18 cellular contexts compared by ENCODE assay signal in the genomic region with DNA sequence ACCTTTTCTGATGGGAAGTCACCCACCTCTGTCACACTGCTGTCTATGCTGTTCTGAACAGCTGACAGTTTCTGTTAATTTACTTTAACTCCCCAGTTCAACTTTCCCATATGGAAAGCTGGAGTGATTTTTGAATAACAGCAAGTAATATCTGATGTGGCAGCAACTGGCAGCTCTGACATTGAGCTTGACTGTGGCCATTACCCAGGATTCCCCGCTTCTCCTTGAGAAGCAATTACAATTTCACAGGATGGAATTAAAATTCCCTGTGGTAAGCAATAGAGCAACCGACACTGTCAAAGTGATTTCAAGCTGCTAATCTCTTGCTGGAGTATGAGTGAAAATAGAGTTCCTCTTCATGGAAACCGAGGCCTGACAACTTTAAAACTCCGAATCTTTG.
DNase-seq lines count a peak whose midpoint lies in the region; ATAC-seq and TF ChIP-seq lines count a peak whose summit lies in the region.
"Had no signal": no experiment of that assay in that cellular context is flagged by ENCODE, and none has a peak within 500 bp of the region (broad histone marks: within the 10 kb centered on the region; RNA-seq: fewer than 3 reads in every experiment).

No MANE protein-coding gene starts in this region.

- peaks cover 33% of the 10 kb centered on the region for H3K4me1 Mint-ChIP-seq in brain

- no peaks in the 10 kb centered on the region for H3K36me3 Mint-ChIP-seq in brain
- H3K36me3 Mint-ChIP-seq: CD8-positive, alpha-beta T cell had no signal

- H3K36me3 ChIP-seq in body of pancreas (replicated peaks in 1 of 2; ENCODE audit: insufficient read depth in 1 of 2, low read depth in 2 of 2): no peaks in the 10 kb centered on the region
- H3K36me3 ChIP-seq: BLaER1 treated with 17β-estradiol and CSF1 and Interleukin-3, amounts not matched to agents 10 nM and 100 nM had no signal

- 89 to 90% methylated on average over 4 of the region's 4 CpGs for WGBS in body of pancreas, 2 donors

- peaks cover 3 to 8% (median 8%) of the 10 kb centered on the region in 5 experiments for H3K9me3 Mint-ChIP-seq in brain

- intact Hi-C loops in body of pancreas (cut with DNase I): no loop called here

- TF ChIP-seq POLR2A in body of pancreas (IDR thresholded peaks at IDR 0.05): no peak

- DNase-seq in DMS 273 (lab: John Stamatoyannopoulos, UW; ENCODE audit: unreplicated experiment) (peak; percentile 21), DMS 273 treated with DMSO at 0.1 percent for 48 hours (lab: John Stamatoyannopoulos, UW) (no peak), D341Med (ENCODE audit: low spot score) (peak; percentile 45), retinal pigment epithelial cell (ENCODE audit: low read depth) (peak; percentile 55), body of pancreas (no peak), NCI-H226 (no peak)
- DNase-seq: Calu3; CD8-positive, alpha-beta T cell; DMS153; DMS79; EL; H9; IMR-90 had no signal

- no peaks in the 10 kb centered on the region for H3K27me3 ChIP-seq in body of pancreas
- H3K27me3 ChIP-seq: BLaER1 treated with 17β-estradiol and CSF1 and Interleukin-3, amounts not matched to agents 10 nM and 100 nM had no signal

- no peak for ATAC-seq in body of pancreas
- ATAC-seq: A549; CD8-positive, alpha-beta T cell had no signal

- TF ChIP-seq CTCF in brain (conservative IDR thresholded peaks at IDR 0.05) (no peak), retinal pigment epithelial cell (conservative IDR thresholded peaks at IDR 0.05; ENCODE audit: low read depth, low read length) (no peak), body of pancreas (IDR thresholded peaks at IDR 0.05) (no peak)

- H3K27me3 Mint-ChIP-seq in brain: no peaks in the 10 kb centered on the region

- H3K27ac ChIP-seq in body of pancreas: no peak overlapping the region
- H3K27ac ChIP-seq: 22Rv1; A549; BLaER1 treated with 17β-estradiol and CSF1 and Interleukin-3, amounts not matched to agents 10 nM and 100 nM had no signal

- H3K4me1 ChIP-seq in body of pancreas: peaks cover 13% of the 10 kb centered on the region

- H3K27ac Mint-ChIP-seq in brain: peak overlapping the region in 4 of 5 experiments; percentile 37 to 75 (median 52)
- H3K27ac Mint-ChIP-seq: CD8-positive, alpha-beta T cell; H9 had no signal

- no peaks in the 10 kb centered on the region for H3K9me3 ChIP-seq in body of pancreas
- H3K9me3 ChIP-seq: A549 had no signal

- H3K4me3 ChIP-seq in retinal pigment epithelial cell (ENCODE audit: low read length): no peak overlapping the region
- no peak overlapping the region for H3K4me3 ChIP-seq in body of pancreas
- H3K4me3 ChIP-seq: A549; BLaER1 treated with 17β-estradiol and CSF1 and Interleukin-3, amounts not matched to agents 10 nM and 100 nM; GM12878 had no signal

- H3K4me3 Mint-ChIP-seq in brain: no peak overlapping the region
- H3K4me3 Mint-ChIP-seq: CD8-positive, alpha-beta T cell; H9 had no signal

Comparison
In these comparisons a context has a peak if more than half of its experiments do, and no peak if none do; other contexts are left out.
1. DNase-seq: peak in DMS 273 (single experiment), D341Med (single experiment) and retinal pigment epithelial cell (single experiment); none in DMS 273 treated with DMSO at 0.1 percent for 48 hours (single experiment), body of pancreas (0 of 4) and NCI-H226 (single experiment).